ENCODE assay signal across 13 cellular contexts in the genomic region with DNA sequence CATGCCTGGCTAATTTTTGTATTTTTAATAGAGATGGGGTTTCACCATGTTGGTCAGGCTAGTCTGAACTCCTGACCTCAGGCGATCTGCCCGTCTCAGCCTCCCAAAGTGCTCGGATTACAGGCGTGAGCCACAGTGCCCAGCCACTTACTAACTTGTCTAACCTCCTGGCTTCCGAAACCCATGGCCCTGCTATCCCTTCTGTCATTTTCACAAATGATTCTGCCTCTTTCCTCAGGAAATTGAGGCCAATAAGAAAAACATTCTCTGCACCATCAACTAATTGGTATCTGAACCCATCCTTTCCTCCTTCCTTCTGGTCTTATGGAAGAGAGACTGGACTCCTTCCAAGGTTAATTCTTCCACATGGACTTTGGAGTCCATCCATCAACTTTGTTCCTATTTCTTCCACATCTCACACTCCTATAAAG. TPM values are rescaled to one million over a fixed set of nuclear protein-coding genes. Genes with fewer than 3 reads are reported as not detected.
DNase-seq lines count a peak whose midpoint lies in the region; ATAC-seq and TF ChIP-seq lines count a peak whose summit lies in the region.
"Had no signal": no experiment of that assay in that cellular context is flagged by ENCODE, and none has a peak within 500 bp of the region (broad histone marks: within the 10 kb centered on the region; RNA-seq: fewer than 3 reads in every experiment).

No MANE protein-coding gene starts in this region.

- no peak for ATAC-seq in HG02885 (IDR thresholded peaks at IDR 0.05; ENCODE audit: poor library complexity, unreplicated experiment)
- ATAC-seq in HG02870 (IDR thresholded peaks at IDR 0.05; ENCODE audit: unreplicated experiment): no peak
- ATAC-seq: activated CD4-positive, CD25-positive, alpha-beta regulatory T cell treated with anti-CD3 and anti-CD28 coated beads, Interleukin-2, amount 50 U/mL, for 24 hours had no signal

- H3K27ac Mint-ChIP-seq in neural progenitor cell: peak overlapping the region; percentile 1
- H3K27ac Mint-ChIP-seq: activated naive CD8-positive, alpha-beta T cell treated with anti-CD3 and anti-CD28 coated beads for 36 hours had no signal

- peak overlapping the region; percentile 73 for H3K4me3 ChIP-seq in ACC112 (ENCODE audit: low read depth, low read length)
- no peak overlapping the region for H3K4me3 ChIP-seq in NT2/D1 (ENCODE audit: insufficient read length, low read depth)
- no peak overlapping the region for H3K4me3 ChIP-seq in esophagus squamous epithelium
- no peak overlapping the region for H3K4me3 ChIP-seq in neural progenitor cell
- H3K4me3 ChIP-seq: BLaER1, K562 had no signal

- no peaks in the 10 kb centered on the region for H3K36me3 Mint-ChIP-seq in neural progenitor cell
- H3K36me3 Mint-ChIP-seq: activated naive CD8-positive, alpha-beta T cell treated with anti-CD3 and anti-CD28 coated beads for 36 hours had no signal

- TF ChIP-seq CTCF in esophagus squamous epithelium (IDR thresholded peaks at IDR 0.05) (no peak), neural progenitor cell (IDR thresholded peaks at IDR 0.05) (no peak)

- TF ChIP-seq POLR2A in esophagus squamous epithelium (IDR thresholded peaks at IDR 0.05): no peak
- no peak for TF ChIP-seq POLR2A in erythroblast (IDR thresholded peaks at IDR 0.05; ENCODE audit: low read length)

- H3K9me3 Mint-ChIP-seq in neural progenitor cell: no peaks in the 10 kb centered on the region
- H3K9me3 Mint-ChIP-seq: activated naive CD8-positive, alpha-beta T cell treated with anti-CD3 and anti-CD28 coated beads for 36 hours had no signal

- H3K4me3 Mint-ChIP-seq in neural progenitor cell: no peak overlapping the region
- H3K4me3 Mint-ChIP-seq: activated naive CD8-positive, alpha-beta T cell treated with anti-CD3 and anti-CD28 coated beads for 36 hours had no signal

- DNase-seq in NT2/D1 (ENCODE audit: low read depth, low spot score) (no peak), esophagus squamous epithelium (lab: John Stamatoyannopoulos, UW) (no peak), neural progenitor cell (ENCODE audit: low spot score) (no peak), SW 1271 (lab: John Stamatoyannopoulos, UW) (no peak), erythroblast (lab: John Stamatoyannopoulos, UW) (no peak)
- DNase-seq: activated naive CD8-positive, alpha-beta T cell treated with anti-CD3 and anti-CD28 coated beads for 36 hours; NCI-H774 had no signal

- H3K9me3 ChIP-seq in NT2/D1 (ENCODE audit: insufficient read depth, low read length): no peaks in the 10 kb centered on the region
- H3K9me3 ChIP-seq in esophagus squamous epithelium: no peaks in the 10 kb centered on the region
- no peaks in the 10 kb centered on the region for H3K9me3 ChIP-seq in neural progenitor cell (ENCODE audit: low read depth)
- H3K9me3 ChIP-seq: BLaER1 had no signal

- intact Hi-C loops in esophagus squamous epithelium (cut with DNase I): no loop called here

- H3K27me3 ChIP-seq in ACC112 (ENCODE audit: insufficient read depth, low read length): no peaks in the 10 kb centered on the region
- no peaks in the 10 kb centered on the region for H3K27me3 ChIP-seq in NT2/D1 (ENCODE audit: insufficient read depth, insufficient read length)
- H3K27me3 ChIP-seq in esophagus squamous epithelium: no peaks in the 10 kb centered on the region
- H3K27me3 ChIP-seq in neural progenitor cell: no peaks in the 10 kb centered on the region
- H3K27me3 ChIP-seq: BLaER1 had no signal

- peak overlapping the region; percentile 98 for H3K27ac ChIP-seq in ACC112 (ENCODE audit: low read depth, low read length)
- H3K27ac ChIP-seq in esophagus squamous epithelium: peak overlapping the region; percentile 44 to 83 (median 73)
- H3K27ac ChIP-seq in neural progenitor cell: no peak overlapping the region
- H3K27ac ChIP-seq: BLaER1 had no signal

- H2AFZ ChIP-seq in ACC112 (ENCODE audit: low read length, unreplicated experiment) (peak overlapping the region; percentile 72), neural progenitor cell (replicated peaks) (no peak overlapping the region)

- no peaks in the 10 kb centered on the region for H3F3A ChIP-seq in neural progenitor cell (ENCODE audit: low read depth)

- H3K9ac ChIP-seq in NT2/D1 (ENCODE audit: insufficient read length, low read depth) (peak overlapping the region; percentile 44), neural progenitor cell (no peak overlapping the region)
- H3K9ac ChIP-seq: BLaER1 had no signal

- no peak overlapping the region for H3K4me2 ChIP-seq in neural progenitor cell
- H3K4me2 ChIP-seq: BLaER1 had no signal

- WGBS in esophagus squamous epithelium, 2 donors: 18 to 23% methylated on average over 4 to 5 of the region's 5 CpGs

- H3K36me3 ChIP-seq in ACC112 (ENCODE audit: insufficient read depth, low read length) (no peaks in the 10 kb centered on the region), NT2/D1 (ENCODE audit: insufficient read depth, insufficient read length, low read length) (no peaks in the 10 kb centered on the region), esophagus squamous epithelium (no peaks in the 10 kb centered on the region), neural progenitor cell (no peaks in the 10 kb centered on the region)
- H3K36me3 ChIP-seq: BLaER1 had no signal

- H3K79me2 ChIP-seq in ACC112 (ENCODE audit: control insufficient read depth, insufficient read depth, low read length, unreplicated experiment): no peaks in the 10 kb centered on the region
- no peaks in the 10 kb centered on the region for H3K79me2 ChIP-seq in neural progenitor cell (ENCODE audit: low read depth)

- H3K4me1 Mint-ChIP-seq in neural progenitor cell: peaks cover 4% of the 10 kb centered on the region
- H3K4me1 Mint-ChIP-seq: activated naive CD8-positive, alpha-beta T cell treated with anti-CD3 and anti-CD28 coated beads for 36 hours had no signal

- H3K4me1 ChIP-seq in ACC112 (ENCODE audit: control insufficient read depth, insufficient read depth, low read length, unreplicated experiment) (peaks cover 31% of the 10 kb centered on the region), NT2/D1 (ENCODE audit: insufficient read depth, insufficient read length) (peaks cover 3% of the 10 kb centered on the region), esophagus squamous epithelium (peaks cover 4 to 23% (median 13%) of the 10 kb centered on the region in 3 donors), neural progenitor cell (no peaks in the 10 kb centered on the region)
- H3K4me1 ChIP-seq: BLaER1 had no signal

- peaks cover 2% of the 10 kb centered on the region for H3K27me3 Mint-ChIP-seq in neural progenitor cell (ENCODE audit: insufficient read depth, low read depth)

- H4K20me1 ChIP-seq in neural progenitor cell (ENCODE audit: low read depth): no peaks in the 10 kb centered on the region
- H4K20me1 ChIP-seq: BLaER1 had no signal

RNA-seq across cellular contexts. Expression of a gene that starts 27.9 kb away (rescaled TPM):
- 10 to 100 TPM; 12.3 to 34.0 (median 18.5) TPM for total RNA-seq in esophagus squamous epithelium
- total RNA-seq in neural progenitor cell (ENCODE audit: low replicate concordance): 55.7 and 57.1 TPM in 2 replicates
